Comparison of ENCODE assay signal across 3 cellular contexts in genomic region chr16:79501446-79501845, GRCh38.
A peak's percentile ranks its signal among the peaks of the same experiment; 100 is the strongest.
TF ChIP-seq lines count a peak whose summit lies in the region.

No MANE protein-coding gene starts in this region.

TF ChIP-seq in A549, 52 proteins besides CTCF, POLR2A, EP300 and RAD21:
- no peak for TF ChIP-seq EHMT2 (IDR thresholded peaks at IDR 0.05; ENCODE audit: low read depth)
- TF ChIP-seq ELK1 (IDR thresholded peaks at IDR 0.05; ENCODE audit: low read depth, low read length), result no peak
- TF ChIP-seq MAFK (IDR thresholded peaks at IDR 0.05; ENCODE audit: partially characterized antibody), result peak; percentile 83
- no peak for TF ChIP-seq JUN (IDR thresholded peaks at IDR 0.05)
- no peak for TF ChIP-seq HMGXB4 (CRISPR knock-in tag; IDR thresholded peaks at IDR 0.05; ENCODE audit: borderline replicate concordance)
- TF ChIP-seq ZSCAN20 (CRISPR knock-in tag; IDR thresholded peaks at IDR 0.05), result no peak

TF ChIP-seq in IMR-90, 13 proteins besides CTCF, POLR2A, EP300 and RAD21:
- TF ChIP-seq CHD1 (IDR thresholded peaks at IDR 0.05; ENCODE audit: low read depth, low read length), result no peak
- peak; percentile 71 for TF ChIP-seq MAFK (IDR thresholded peaks at IDR 0.05; ENCODE audit: low read depth, low read length)

TF ChIP-seq in K562, 482 proteins besides CTCF, POLR2A, EP300 and RAD21:
- TF ChIP-seq KAT8 (IDR thresholded peaks at IDR 0.05; ENCODE audit: low read depth) (no peak), C11orf30 (IDR thresholded peaks at IDR 0.05; ENCODE audit: low read depth) (peak; percentile 74), MAFF (IDR thresholded peaks at IDR 0.05; ENCODE audit: low read length) (peak; percentile 84), MAFK (IDR thresholded peaks at IDR 0.05; ENCODE audit: low read length) (peak; percentile 42; the same call in 1 of the 2 replicates), MAFG (tag; conservative IDR thresholded peaks at IDR 0.05) (peak; percentile 75), ZNF316 (IDR thresholded peaks at IDR 0.05) (peak; percentile 88)
- TF ChIP-seq, protein P1, sequence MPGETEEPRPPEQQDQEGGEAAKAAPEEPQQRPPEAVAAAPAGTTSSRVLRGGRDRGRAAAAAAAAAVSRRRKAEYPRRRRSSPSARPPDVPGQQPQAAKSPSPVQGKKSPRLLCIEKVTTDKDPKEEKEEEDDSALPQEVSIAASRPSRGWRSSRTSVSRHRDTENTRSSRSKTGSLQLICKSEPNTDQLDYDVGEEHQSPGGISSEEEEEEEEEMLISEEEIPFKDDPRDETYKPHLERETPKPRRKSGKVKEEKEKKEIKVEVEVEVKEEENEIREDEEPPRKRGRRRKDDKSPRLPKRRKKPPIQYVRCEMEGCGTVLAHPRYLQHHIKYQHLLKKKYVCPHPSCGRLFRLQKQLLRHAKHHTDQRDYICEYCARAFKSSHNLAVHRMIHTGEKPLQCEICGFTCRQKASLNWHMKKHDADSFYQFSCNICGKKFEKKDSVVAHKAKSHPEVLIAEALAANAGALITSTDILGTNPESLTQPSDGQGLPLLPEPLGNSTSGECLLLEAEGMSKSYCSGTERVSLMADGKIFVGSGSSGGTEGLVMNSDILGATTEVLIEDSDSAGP (CRISPR knock-in tag; IDR thresholded peaks at IDR 0.05), result no peak
